In the genomic region with DNA sequence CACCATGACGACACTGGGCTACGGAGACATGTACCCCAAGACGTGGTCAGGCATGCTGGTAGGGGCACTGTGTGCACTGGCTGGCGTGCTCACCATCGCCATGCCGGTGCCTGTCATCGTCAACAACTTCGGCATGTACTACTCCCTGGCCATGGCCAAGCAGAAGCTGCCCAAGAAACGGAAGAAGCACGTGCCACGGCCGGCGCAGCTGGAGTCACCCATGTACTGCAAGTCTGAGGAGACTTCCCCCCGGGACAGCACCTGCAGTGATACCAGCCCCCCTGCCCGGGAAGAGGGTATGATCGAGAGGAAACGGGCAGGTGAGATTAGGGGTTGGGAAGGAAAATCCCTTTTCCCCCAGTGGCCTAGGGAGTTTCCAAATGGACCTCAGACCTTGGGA, we compare ENCODE assay signal across 9 cellular contexts.
"Had no signal": no experiment of that assay in that cellular context is flagged by ENCODE, and none has a peak within 500 bp of the region (broad histone marks: within the 10 kb centered on the region; RNA-seq: fewer than 3 reads in every experiment).

No MANE protein-coding gene starts in this region.

- H3K27ac ChIP-seq: GM23248, KMS-11 had no signal

- H3K9ac ChIP-seq: GM23248, KMS-11 had no signal

- H2AFZ ChIP-seq: GM23248 had no signal

- H3K4me3 Mint-ChIP-seq: H9 had no signal

- H3K4me2 ChIP-seq: KMS-11 had no signal

- DNase-seq: GM23248, GOT3, H9, HCEC 1CT, KBM-7 had no signal

- H3K27ac Mint-ChIP-seq: IgD-negative memory B cell had no signal

- FAIRE-seq: H54, HTR-8/SVneo had no signal

- H3K4me3 ChIP-seq: GM23248 had no signal

- H3K9me3 Mint-ChIP-seq: H9, IgD-negative memory B cell had no signal

- H3K27me3 Mint-ChIP-seq: IgD-negative memory B cell had no signal
